Comparison of ENCODE assay signal across 2 cellular contexts in the genomic region with DNA sequence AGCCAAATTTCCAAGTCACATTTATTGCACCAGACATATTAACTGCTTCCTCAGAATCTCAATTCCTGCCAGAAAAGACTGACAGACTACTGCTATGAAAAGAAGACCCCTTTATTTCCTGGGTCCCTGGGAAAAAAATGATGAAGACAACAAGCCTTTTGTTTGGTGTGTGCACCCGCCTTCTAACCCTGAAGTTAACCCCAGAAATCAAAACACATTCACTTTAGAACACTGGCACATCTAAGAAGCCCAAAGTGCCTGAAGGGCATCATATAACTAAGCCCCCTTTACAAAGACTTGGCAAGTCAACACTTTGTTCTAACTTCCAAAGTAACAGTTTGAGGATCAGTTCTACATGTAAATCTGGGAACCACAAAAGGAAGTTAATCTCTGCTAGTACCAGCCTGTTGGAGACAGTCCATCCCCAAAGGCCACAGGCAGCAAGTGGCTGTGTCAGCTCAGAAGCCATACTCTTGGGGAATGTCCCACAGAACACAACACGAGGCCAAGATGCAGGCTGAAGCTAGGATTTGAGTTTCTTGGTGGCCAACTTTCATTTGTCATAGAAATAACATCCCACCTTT.
TF ChIP-seq lines count a peak whose summit lies in the region.

No MANE protein-coding gene starts in this region.

TF ChIP-seq in HCT116, 20 proteins besides CTCF, POLR2A, EP300 and RAD21:
- TF ChIP-seq MAX (IDR thresholded peaks at IDR 0.05) (no peak), CBX3 (IDR thresholded peaks at IDR 0.05; ENCODE audit: low read depth) (no peak), ZFX (IDR thresholded peaks at IDR 0.05) (no peak), EZH2phosphoT487 (IDR thresholded peaks at IDR 0.05; ENCODE audit: borderline replicate concordance) (no peak), YY1 (IDR thresholded peaks at IDR 0.05; ENCODE audit: extremely low read depth, insufficient replicate concordance, low read depth, low read length) (no peak), JUND (IDR thresholded peaks at IDR 0.05) (no peak), SRF (IDR thresholded peaks at IDR 0.05; ENCODE audit: low read depth) (no peak), ATF3 (IDR thresholded peaks at IDR 0.05) (no peak), SP1 (IDR thresholded peaks at IDR 0.05; ENCODE audit: low read depth) (no peak), ELF1 (IDR thresholded peaks at IDR 0.05; ENCODE audit: borderline replicate concordance, low read depth) (no peak), FOSL1 (IDR thresholded peaks at IDR 0.05; ENCODE audit: low read depth) (no peak), EZH2 (IDR thresholded peaks at IDR 0.05) (no peak), CEBPB (IDR thresholded peaks at IDR 0.05; ENCODE audit: low read depth) (no peak), SIN3A (IDR thresholded peaks at IDR 0.05; ENCODE audit: low read depth) (no peak), REST (IDR thresholded peaks at IDR 0.05; ENCODE audit: low read depth) (no peak), EGR1 (IDR thresholded peaks at IDR 0.05; ENCODE audit: low read depth) (no peak), POLR2AphosphoS5 (IDR thresholded peaks at IDR 0.05; ENCODE audit: low read depth, low read length) (no peak), ZNF274 (IDR thresholded peaks at IDR 0.05; ENCODE audit: low read depth, low read length) (no peak), TCF7L2 (IDR thresholded peaks at IDR 0.05; ENCODE audit: borderline replicate concordance, extremely low read depth, insufficient read depth, insufficient read length) (no peak)
- TF ChIP-seq, protein P1, sequence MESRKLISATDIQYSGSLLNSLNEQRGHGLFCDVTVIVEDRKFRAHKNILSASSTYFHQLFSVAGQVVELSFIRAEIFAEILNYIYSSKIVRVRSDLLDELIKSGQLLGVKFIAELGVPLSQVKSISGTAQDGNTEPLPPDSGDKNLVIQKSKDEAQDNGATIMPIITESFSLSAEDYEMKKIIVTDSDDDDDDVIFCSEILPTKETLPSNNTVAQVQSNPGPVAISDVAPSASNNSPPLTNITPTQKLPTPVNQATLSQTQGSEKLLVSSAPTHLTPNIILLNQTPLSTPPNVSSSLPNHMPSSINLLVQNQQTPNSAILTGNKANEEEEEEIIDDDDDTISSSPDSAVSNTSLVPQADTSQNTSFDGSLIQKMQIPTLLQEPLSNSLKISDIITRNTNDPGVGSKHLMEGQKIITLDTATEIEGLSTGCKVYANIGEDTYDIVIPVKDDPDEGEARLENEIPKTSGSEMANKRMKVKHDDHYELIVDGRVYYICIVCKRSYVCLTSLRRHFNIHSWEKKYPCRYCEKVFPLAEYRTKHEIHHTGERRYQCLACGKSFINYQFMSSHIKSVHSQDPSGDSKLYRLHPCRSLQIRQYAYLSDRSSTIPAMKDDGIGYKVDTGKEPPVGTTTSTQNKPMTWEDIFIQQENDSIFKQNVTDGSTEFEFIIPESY (IDR thresholded peaks at IDR 0.05; ENCODE audit: extremely low read depth, insufficient replicate concordance, low read length): no peak

TF ChIP-seq in GM12878, 131 proteins besides CTCF, POLR2A, EP300 and RAD21:
- no peak for TF ChIP-seq SUZ12 (IDR thresholded peaks at IDR 0.05; ENCODE audit: unreplicated experiment)
- TF ChIP-seq MXI1 (IDR thresholded peaks at IDR 0.05; ENCODE audit: low read depth, low read length): no peak
- no peak for TF ChIP-seq HDAC6 (IDR thresholded peaks at IDR 0.05; ENCODE audit: unreplicated experiment)
- TF ChIP-seq, protein P2, sequence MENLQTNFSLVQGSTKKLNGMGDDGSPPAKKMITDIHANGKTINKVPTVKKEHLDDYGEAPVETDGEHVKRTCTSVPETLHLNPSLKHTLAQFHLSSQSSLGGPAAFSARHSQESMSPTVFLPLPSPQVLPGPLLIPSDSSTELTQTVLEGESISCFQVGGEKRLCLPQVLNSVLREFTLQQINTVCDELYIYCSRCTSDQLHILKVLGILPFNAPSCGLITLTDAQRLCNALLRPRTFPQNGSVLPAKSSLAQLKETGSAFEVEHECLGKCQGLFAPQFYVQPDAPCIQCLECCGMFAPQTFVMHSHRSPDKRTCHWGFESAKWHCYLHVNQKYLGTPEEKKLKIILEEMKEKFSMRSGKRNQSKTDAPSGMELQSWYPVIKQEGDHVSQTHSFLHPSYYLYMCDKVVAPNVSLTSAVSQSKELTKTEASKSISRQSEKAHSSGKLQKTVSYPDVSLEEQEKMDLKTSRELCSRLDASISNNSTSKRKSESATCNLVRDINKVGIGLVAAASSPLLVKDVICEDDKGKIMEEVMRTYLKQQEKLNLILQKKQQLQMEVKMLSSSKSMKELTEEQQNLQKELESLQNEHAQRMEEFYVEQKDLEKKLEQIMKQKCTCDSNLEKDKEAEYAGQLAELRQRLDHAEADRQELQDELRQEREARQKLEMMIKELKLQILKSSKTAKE (IDR thresholded peaks at IDR 0.05; ENCODE audit: low read depth, poor library complexity, severe bottlenecking): no peak
- TF ChIP-seq STAT1 (conservative IDR thresholded peaks at IDR 0.05): no peak
- TF ChIP-seq KDM1A (IDR thresholded peaks at IDR 0.05; ENCODE audit: borderline replicate concordance): no peak
- no peak for TF ChIP-seq BRCA1 (IDR thresholded peaks at IDR 0.05; ENCODE audit: low read depth, low read length)
- no peak for TF ChIP-seq CHD1 (IDR thresholded peaks at IDR 0.05; ENCODE audit: low read depth, low read length)
- no peak for TF ChIP-seq MTA3 (IDR thresholded peaks at IDR 0.05; ENCODE audit: borderline replicate concordance, low read length)
- no peak for TF ChIP-seq MEF2A (IDR thresholded peaks at IDR 0.05; ENCODE audit: insufficient read depth, low read depth, low read length)
- TF ChIP-seq, protein P3, sequence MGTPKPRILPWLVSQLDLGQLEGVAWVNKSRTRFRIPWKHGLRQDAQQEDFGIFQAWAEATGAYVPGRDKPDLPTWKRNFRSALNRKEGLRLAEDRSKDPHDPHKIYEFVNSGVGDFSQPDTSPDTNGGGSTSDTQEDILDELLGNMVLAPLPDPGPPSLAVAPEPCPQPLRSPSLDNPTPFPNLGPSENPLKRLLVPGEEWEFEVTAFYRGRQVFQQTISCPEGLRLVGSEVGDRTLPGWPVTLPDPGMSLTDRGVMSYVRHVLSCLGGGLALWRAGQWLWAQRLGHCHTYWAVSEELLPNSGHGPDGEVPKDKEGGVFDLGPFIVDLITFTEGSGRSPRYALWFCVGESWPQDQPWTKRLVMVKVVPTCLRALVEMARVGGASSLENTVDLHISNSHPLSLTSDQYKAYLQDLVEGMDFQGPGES (IDR thresholded peaks at IDR 0.05): no peak
- no peak for TF ChIP-seq TCF3 (IDR thresholded peaks at IDR 0.05; ENCODE audit: borderline replicate concordance, insufficient read depth, low read depth, low read length)
